14 cellular contexts compared by ENCODE assay signal in genomic region chr16:50300942-50301625, GRCh38. TPM values are rescaled to one million over a fixed set of nuclear protein-coding genes. Genes with fewer than 3 reads are reported as not detected.
DNase-seq lines count a peak whose midpoint lies in the region; ATAC-seq and TF ChIP-seq lines count a peak whose summit lies in the region.
"Had no signal": no experiment of that assay in that cellular context is flagged by ENCODE, and none has a peak within 500 bp of the region (broad histone marks: within the 10 kb centered on the region; RNA-seq: fewer than 3 reads in every experiment).

No MANE protein-coding gene starts in this region.

- DNase-seq in Right ventricle myocardium superior (peak; percentile 31), right atrium auricular region (ENCODE audit: low spot score) (no peak), chondrocyte (ENCODE audit: low spot score) (peak; percentile 92), lower lobe of right lung (peak; percentile 41), ureter (ENCODE audit: low spot score) (peak; percentile 38), WERI-Rb-1 (no peak)
- DNase-seq in activated T-helper 2 cell treated with anti-CD3 and anti-CD28 coated beads, Interferon-gamma antibody, Interleukin-2, Interleukin-4, amounts not matched to agents 10 μg/mL and 5 μg/mL and 100 μg/mL, durations not matched to agents 14 hours and 24 hours and 36 hours (ENCODE audit: low spot score), result no peak
- DNase-seq: DMS79, NCI-H1092, NCI-H510A had no signal

- no peaks in the 10 kb centered on the region for H3K27me3 ChIP-seq in right atrium auricular region
- no peaks in the 10 kb centered on the region for H3K27me3 ChIP-seq in lower lobe of right lung (ENCODE audit: low read depth)
- H3K27me3 ChIP-seq in WERI-Rb-1 (ENCODE audit: insufficient read depth, low read depth, severe bottlenecking), result no peaks in the 10 kb centered on the region
- H3K27me3 ChIP-seq: right lobe of liver had no signal

- H3K4me1 ChIP-seq in right atrium auricular region (peaks cover 0 to 3% of the 10 kb centered on the region in 2 donors), lower lobe of right lung (peaks cover 19% of the 10 kb centered on the region)
- H3K4me1 ChIP-seq: right lobe of liver had no signal

- no peaks in the 10 kb centered on the region for H3K9me3 Mint-ChIP-seq in chondrocyte (ENCODE audit: low read depth)
- H3K9me3 Mint-ChIP-seq in activated T-helper 2 cell treated with anti-CD3 and anti-CD28 coated beads, Interferon-gamma antibody, Interleukin-2, Interleukin-4, amounts not matched to agents 10 μg/mL and 5 μg/mL and 100 μg/mL, durations not matched to agents 14 hours and 24 hours and 36 hours, result no peaks in the 10 kb centered on the region
- H3K9me3 Mint-ChIP-seq: activated naive CD4-positive, alpha-beta T cell treated with anti-CD3 and anti-CD28 coated beads, Interleukin-2, amount 50 U/mL, for 24 hours; naive thymus-derived CD8-positive, alpha-beta T cell had no signal

- H3K27ac ChIP-seq in right atrium auricular region (peak overlapping the region in 1 of 2 donors; percentile 6), lower lobe of right lung (no peak overlapping the region), WERI-Rb-1 (no peak overlapping the region)
- H3K27ac ChIP-seq: right lobe of liver had no signal

- H3K4me1 Mint-ChIP-seq in chondrocyte (ENCODE audit: low read depth), result peaks cover 14% of the 10 kb centered on the region
- no peaks in the 10 kb centered on the region for H3K4me1 Mint-ChIP-seq in activated T-helper 2 cell treated with anti-CD3 and anti-CD28 coated beads, Interferon-gamma antibody, Interleukin-2, Interleukin-4, amounts not matched to agents 10 μg/mL and 5 μg/mL and 100 μg/mL, durations not matched to agents 14 hours and 24 hours and 36 hours (ENCODE audit: low read depth)
- H3K4me1 Mint-ChIP-seq: activated naive CD4-positive, alpha-beta T cell treated with anti-CD3 and anti-CD28 coated beads, Interleukin-2, amount 50 U/mL, for 24 hours had no signal

- H3K9me3 ChIP-seq in right atrium auricular region (no peaks in the 10 kb centered on the region), lower lobe of right lung (no peaks in the 10 kb centered on the region), WERI-Rb-1 (ENCODE audit: severe bottlenecking) (no peaks in the 10 kb centered on the region)
- H3K9me3 ChIP-seq: right lobe of liver had no signal

- intact Hi-C loops in Right ventricle myocardium superior (cut with DNase I) (no loop called here), lower lobe of right lung (cut with DNase I) (no loop called here)
- intact Hi-C loops in activated T-helper 2 cell treated with anti-CD3 and anti-CD28 coated beads, Interferon-gamma antibody, Interleukin-2, Interleukin-4, amounts not matched to agents 10 μg/mL and 5 μg/mL and 100 μg/mL, durations not matched to agents 14 hours and 24 hours and 36 hours (cut with micrococcal nuclease), result no loop called here

- H3K27ac Mint-ChIP-seq in chondrocyte (ENCODE audit: unreplicated experiment), result peak overlapping the region; percentile 63
- no peak overlapping the region for H3K27ac Mint-ChIP-seq in activated T-helper 2 cell treated with anti-CD3 and anti-CD28 coated beads, Interferon-gamma antibody, Interleukin-2, Interleukin-4, amounts not matched to agents 10 μg/mL and 5 μg/mL and 100 μg/mL, durations not matched to agents 14 hours and 24 hours and 36 hours
- H3K27ac Mint-ChIP-seq: activated naive CD4-positive, alpha-beta T cell treated with anti-CD3 and anti-CD28 coated beads, Interleukin-2, amount 50 U/mL, for 24 hours had no signal

- H3K4me3 Mint-ChIP-seq in chondrocyte (ENCODE audit: unreplicated experiment), result no peak overlapping the region
- H3K4me3 Mint-ChIP-seq in activated T-helper 2 cell treated with anti-CD3 and anti-CD28 coated beads, Interferon-gamma antibody, Interleukin-2, Interleukin-4, amounts not matched to agents 10 μg/mL and 5 μg/mL and 100 μg/mL, durations not matched to agents 14 hours and 24 hours and 36 hours (ENCODE audit: low read depth), result no peak overlapping the region
- H3K4me3 Mint-ChIP-seq: activated naive CD4-positive, alpha-beta T cell treated with anti-CD3 and anti-CD28 coated beads, Interleukin-2, amount 50 U/mL, for 24 hours; naive thymus-derived CD8-positive, alpha-beta T cell had no signal

- H3K36me3 ChIP-seq in right atrium auricular region (no peaks in the 10 kb centered on the region), lower lobe of right lung (peaks cover 85% of the 10 kb centered on the region), WERI-Rb-1 (no peaks in the 10 kb centered on the region)
- H3K36me3 ChIP-seq: right lobe of liver had no signal

- no peaks in the 10 kb centered on the region for H3K36me3 Mint-ChIP-seq in chondrocyte (ENCODE audit: low read depth)
- H3K36me3 Mint-ChIP-seq in activated T-helper 2 cell treated with anti-CD3 and anti-CD28 coated beads, Interferon-gamma antibody, Interleukin-2, Interleukin-4, amounts not matched to agents 10 μg/mL and 5 μg/mL and 100 μg/mL, durations not matched to agents 14 hours and 24 hours and 36 hours (ENCODE audit: low read depth), result peaks cover 26% of the 10 kb centered on the region
- H3K36me3 Mint-ChIP-seq: activated naive CD4-positive, alpha-beta T cell treated with anti-CD3 and anti-CD28 coated beads, Interleukin-2, amount 50 U/mL, for 24 hours had no signal

- ATAC-seq in Right ventricle myocardium superior (ENCODE audit: poor library complexity) (no peak), lower lobe of right lung (no peak), GM18907 (IDR thresholded peaks at IDR 0.05; ENCODE audit: unreplicated experiment) (no peak)
- ATAC-seq: naive thymus-derived CD8-positive, alpha-beta T cell; right lobe of liver had no signal

- H3K4me3 ChIP-seq in right atrium auricular region (no peak overlapping the region), lower lobe of right lung (no peak overlapping the region), WERI-Rb-1 (ENCODE audit: low read depth, low read length) (no peak overlapping the region)
- H3K4me3 ChIP-seq: right lobe of liver had no signal

- no peaks in the 10 kb centered on the region for H3K27me3 Mint-ChIP-seq in chondrocyte (ENCODE audit: low read depth)
- H3K27me3 Mint-ChIP-seq in activated T-helper 2 cell treated with anti-CD3 and anti-CD28 coated beads, Interferon-gamma antibody, Interleukin-2, Interleukin-4, amounts not matched to agents 10 μg/mL and 5 μg/mL and 100 μg/mL, durations not matched to agents 14 hours and 24 hours and 36 hours (ENCODE audit: low read depth), result no peaks in the 10 kb centered on the region
- H3K27me3 Mint-ChIP-seq: activated naive CD4-positive, alpha-beta T cell treated with anti-CD3 and anti-CD28 coated beads, Interleukin-2, amount 50 U/mL, for 24 hours; naive thymus-derived CD8-positive, alpha-beta T cell had no signal

- TF ChIP-seq CTCF in right atrium auricular region (IDR thresholded peaks at IDR 0.05), result no peak
- TF ChIP-seq CTCF in chondrocyte (IDR thresholded peaks at IDR 0.05), result no peak
- TF ChIP-seq CTCF in lower lobe of right lung (IDR thresholded peaks at IDR 0.05), result no peak
- no peak for TF ChIP-seq CTCF in WERI-Rb-1 (IDR thresholded peaks at IDR 0.05; ENCODE audit: low read depth, low read length)

RNA-seq across cellular contexts. Expression of gene ADCY7, which starts 34.7 kb away (rescaled TPM):
- total RNA-seq in Right ventricle myocardium superior (9.3 TPM), right atrium auricular region (10 to 100 TPM in 1 of 2 donors, 1 to 10 TPM in 1; 8.5 to 17.1 TPM), chondrocyte (8.8 to 11.8 TPM (median 9.1 TPM) in 3 replicates), lower lobe of right lung (115 TPM), ureter (18.6 TPM)
- 78.7 and 89.5 TPM in 2 replicates for total RNA-seq in activated T-helper 2 cell treated with anti-CD3 and anti-CD28 coated beads, Interferon-gamma antibody, Interleukin-2, Interleukin-4, amounts not matched to agents 10 μg/mL and 5 μg/mL and 100 μg/mL, durations not matched to agents 14 hours and 24 hours and 36 hours

Comparison
In these comparisons a context has a peak if more than half of its experiments do, and no peak if none do; other contexts are left out.
1. DNase-seq: peak in Right ventricle myocardium superior (single experiment), chondrocyte (single experiment), lower lobe of right lung (single experiment) and ureter (single experiment); none in right atrium auricular region (single experiment), WERI-Rb-1 (single experiment) and activated T-helper 2 cell treated with anti-CD3 and anti-CD28 coated beads, Interferon-gamma antibody, Interleukin-2, Interleukin-4, amounts not matched to agents 10 μg/mL and 5 μg/mL and 100 μg/mL, durations not matched to agents 14 hours and 24 hours and 36 hours (single experiment).